In genomic region chr14:92956961-92957360, GRCh38 we compare ENCODE assay signal across 23 cellular contexts. TPM values are rescaled to one million over a fixed set of nuclear protein-coding genes. Genes with fewer than 3 reads are reported as not detected.
A peak's percentile ranks its signal among the peaks of the same experiment; 100 is the strongest.
DNase-seq lines count a peak whose midpoint lies in the region; FAIRE-seq and TF ChIP-seq lines count a peak whose summit lies in the region.
"Had no signal": no experiment of that assay in that cellular context is flagged by ENCODE, and none has a peak within 500 bp of the region (broad histone marks: within the 10 kb centered on the region; RNA-seq: fewer than 3 reads in every experiment).

No MANE protein-coding gene starts in this region.

- TF ChIP-seq POLR2A in thyroid gland (IDR thresholded peaks at IDR 0.05): no peak

- intact Hi-C loops in thyroid gland (cut with DNase I): no loop called here

- peak overlapping the region; percentile 97 for H3K27ac ChIP-seq in cingulate gyrus (ENCODE audit: low read depth, low read length)
- H3K27ac ChIP-seq in small intestine (ENCODE audit: low read depth in 1 of 2, low read length in 1 of 2): no peak overlapping the region
- no peak overlapping the region for H3K27ac ChIP-seq in thyroid gland
- H3K27ac ChIP-seq: breast epithelium, spleen had no signal

- H3K36me3 ChIP-seq in small intestine (ENCODE audit: control insufficient read depth in 2 of 2, insufficient read depth in 2 of 2, low read length in 2 of 2): peaks cover 4 to 20% of the 10 kb centered on the region in 2 donors
- peaks cover 0 to 8% of the 10 kb centered on the region in 2 donors for H3K36me3 ChIP-seq in thyroid gland
- H3K36me3 ChIP-seq: breast epithelium had no signal

- H3K9me3 ChIP-seq in small intestine (ENCODE audit: control insufficient read depth, low read depth) (no peaks in the 10 kb centered on the region), thyroid gland (no peaks in the 10 kb centered on the region)
- H3K9me3 ChIP-seq: breast epithelium, spleen, tibial nerve had no signal

- no peak for FAIRE-seq in small intestine (lab: Jason Lieb, UNC)
- FAIRE-seq: endometrium, GM12892, GM19239 had no signal

- H3K4me3 ChIP-seq in small intestine (ENCODE audit: low read depth in 1 of 2, low read length in 2 of 2) (no peak overlapping the region), thyroid gland (replicated peaks in 1 of 3) (no peak overlapping the region)
- H3K4me3 ChIP-seq: breast epithelium, spleen, tibial nerve had no signal

- no peak for TF ChIP-seq CTCF in thyroid gland (IDR thresholded peaks at IDR 0.05)

- DNase-seq in COR-L47 (lab: John Stamatoyannopoulos, UW): peak; percentile 94
- peak; percentile 74 for DNase-seq in NCI-H1092 (lab: John Stamatoyannopoulos, UW)
- peak; percentile 71 for DNase-seq in NCI-H2171 treated with DMSO at 0.1 percent for 48 hours (lab: John Stamatoyannopoulos, UW)
- no peak for DNase-seq in NCI-H1048 (lab: John Stamatoyannopoulos, UW)
- no peak for DNase-seq in small intestine
- DNase-seq in activated gamma-delta T cell (lab: John Stamatoyannopoulos, UW): no peak
- DNase-seq in thyroid gland: no peak
- DNase-seq: activated CD4-positive, alpha-beta memory T cell treated with anti-CD3 and anti-CD28 coated beads, Interleukin-2, amount 10 ng/mL, durations not matched to agents 7 days and 5 days; activated gamma-delta T cell treated with Interleukin-2 at 50 U/mL for 16 hours; activated T-cell treated with anti-CD3 and anti-CD28 coated beads for 4 hours; CD4-positive, CD25-positive, alpha-beta regulatory T cell; cortex of kidney; KG1; spleen; stimulated activated CD4-positive, alpha-beta T cell treated with anti-CD3 and anti-CD28 coated beads, Interleukin-4, amount 100 ng/mL, for 1 hour; stimulated activated naive CD8-positive, alpha-beta T cell treated with anti-CD3 and anti-CD28 coated beads, Interleukin-15, Interleukin-2, amounts not matched to agents 100 U/mL and 50 U/mL, for 24 hours had no signal

- WGBS in small intestine, 3 donors: 83 to 84% (median 83%) methylated on average over 11 of the region's 11 CpGs
- 83 to 90% methylated on average over 11 of the region's 11 CpGs for WGBS in thyroid gland, 2 donors

- H3K4me1 ChIP-seq in small intestine (ENCODE audit: control insufficient read depth in 2 of 2, insufficient read depth in 1 of 2, low read depth in 1 of 2, low read length in 1 of 2) (no peaks in the 10 kb centered on the region), thyroid gland (no peaks in the 10 kb centered on the region)
- H3K4me1 ChIP-seq: breast epithelium had no signal

- no peaks in the 10 kb centered on the region for H3K27me3 ChIP-seq in small intestine (ENCODE audit: control insufficient read depth in 2 of 2, insufficient read depth in 2 of 2, low read length in 2 of 2)
- no peaks in the 10 kb centered on the region for H3K27me3 ChIP-seq in thyroid gland
- H3K27me3 ChIP-seq: breast epithelium, spleen, tibial nerve had no signal

RNA-seq across cellular contexts. Expression of gene CHGA, which starts 34.0 kb away (rescaled TPM):
- polyA plus RNA-seq in small intestine: 100 to 1,000 TPM in 1 of 3 donors, 10 to 100 TPM in 2; 20.4 to 180 (median 32.4) TPM
- total RNA-seq in thyroid gland: 1 to 10 TPM in 2 of 4 donors, under 1 TPM in 2; 0.54 to 9.6 (median 1.5) TPM
- total RNA-seq: activated CD4-positive, alpha-beta memory T cell treated with anti-CD3 and anti-CD28 coated beads, Interleukin-2, amount 10 ng/mL, durations not matched to agents 7 days and 5 days; CD4-positive, CD25-positive, alpha-beta regulatory T cell; kidney epithelial cell; spleen; tibial nerve had no signal

Comparison
In these comparisons a context has a peak if more than half of its experiments do, and no peak if none do; other contexts are left out.
1. DNase-seq: peak in COR-L47 (single experiment), NCI-H1092 (single experiment) and NCI-H2171 treated with DMSO at 0.1 percent for 48 hours (single experiment); none in NCI-H1048 (single experiment), small intestine (single experiment), activated gamma-delta T cell (single experiment) and thyroid gland (0 of 2).